In genomic region chr17:21053056-21053455, GRCh38 we compare ENCODE assay signal across 8 cellular contexts.
DNase-seq lines count a peak whose midpoint lies in the region; ATAC-seq and TF ChIP-seq lines count a peak whose summit lies in the region.
"Not testable (repeated sequence)": the region's sequence is repeated elsewhere in the genome, so short reads cannot be mapped to it uniquely, and the experiment has no call there.

No MANE protein-coding gene starts in this region.

- not testable (repeated sequence) for H3K9me2 ChIP-seq in DOHH2 (replicated peaks; ENCODE audit: control insufficient read depth, low read length)

- not testable (repeated sequence) for H3K36me3 ChIP-seq in DOHH2 (ENCODE audit: control insufficient read depth, low read length); SK-N-MC (ENCODE audit: insufficient read depth, low read length)

- not testable (repeated sequence) for H4K20me1 ChIP-seq in DOHH2 (ENCODE audit: control insufficient read depth, insufficient read depth, low read depth, low read length)

- peak overlapping the region; percentile 94 for H3K4me2 ChIP-seq in DOHH2 (ENCODE audit: low read length)

- peak; percentile 86 for ATAC-seq in GM18861 (IDR thresholded peaks at IDR 0.05; ENCODE audit: unreplicated experiment)
- ATAC-seq in GM19397 (IDR thresholded peaks at IDR 0.05; ENCODE audit: unreplicated experiment) = peak; percentile 57
- peak; percentile 57 for ATAC-seq in GM21529 (IDR thresholded peaks at IDR 0.05; ENCODE audit: unreplicated experiment)
- ATAC-seq in HG02798 (IDR thresholded peaks at IDR 0.05; ENCODE audit: poor library complexity, unreplicated experiment) = peak; percentile 85
- peak; percentile 58 for ATAC-seq in HG03108 (IDR thresholded peaks at IDR 0.05; ENCODE audit: unreplicated experiment)
- ATAC-seq in HG03521 (IDR thresholded peaks at IDR 0.05; ENCODE audit: unreplicated experiment) = peak; percentile 67

- H3K4me1 ChIP-seq in DOHH2 (ENCODE audit: control insufficient read depth, low read length) = peaks cover 86% of the 10 kb centered on the region

- TF ChIP-seq CTCF in DOHH2 (IDR thresholded peaks at IDR 0.05; ENCODE audit: low read depth, low read length, poor library complexity, severe bottlenecking) = not testable (repeated sequence)

- H3K27ac ChIP-seq in DOHH2 (ENCODE audit: low read depth, low read length) (peak overlapping the region; percentile 98), SK-N-MC (peak overlapping the region; percentile 36; the same call in 1 of the 2 replicates)

- H3K79me2 ChIP-seq in DOHH2 (ENCODE audit: control insufficient read depth, low read length) = not testable (repeated sequence)

- H3K4me3 ChIP-seq in DOHH2 (ENCODE audit: low read length) = peak overlapping the region; percentile 80
- H3K4me3 ChIP-seq in SK-N-MC = not testable (repeated sequence)

- not testable (repeated sequence) for DNase-seq in SK-N-MC (ENCODE audit: low read depth, low spot score)

- H3F3A ChIP-seq in DOHH2 (ENCODE audit: control insufficient read depth, insufficient read depth) = peaks cover 38% of the 10 kb centered on the region

- H3K27me3 ChIP-seq in DOHH2 (ENCODE audit: control insufficient read depth, low read length) = not testable (repeated sequence)

- H3K9ac ChIP-seq in SK-N-MC (ENCODE audit: insufficient read length) = not testable (repeated sequence)

- not testable (repeated sequence) for H3K9me3 ChIP-seq in DOHH2 (ENCODE audit: control insufficient read depth, insufficient read depth, low read length); SK-N-MC (ENCODE audit: low read depth, low read length)
